Comparison of ENCODE assay signal across 1 cellular context in genomic region chr11:118530683-118531596, GRCh38.
TF ChIP-seq lines count a peak whose summit lies in the region.

Gene TMEM25, plus strand, starts transcription at chr11:118531192. Its CDS starts 610 bp downstream, at chr11:118531802.

TF ChIP-seq in K562, 482 proteins besides CTCF, POLR2A, EP300 and RAD21 (continued from another document and continues in another):
- peak; percentile 28; the same call in 1 of the 2 replicates for TF ChIP-seq ZBTB33 (CRISPR knock-in tag; IDR thresholded peaks at IDR 0.05)
- no peak for TF ChIP-seq BCL6 (CRISPR knock-in tag; IDR thresholded peaks at IDR 0.05)
- no peak for TF ChIP-seq GTF2F1 (IDR thresholded peaks at IDR 0.05; ENCODE audit: low read depth, low read length)
- peak; percentile 35 for TF ChIP-seq RBM25 (IDR thresholded peaks at IDR 0.05; ENCODE audit: low read depth, low read length, severe bottlenecking)
- TF ChIP-seq, protein P1, sequence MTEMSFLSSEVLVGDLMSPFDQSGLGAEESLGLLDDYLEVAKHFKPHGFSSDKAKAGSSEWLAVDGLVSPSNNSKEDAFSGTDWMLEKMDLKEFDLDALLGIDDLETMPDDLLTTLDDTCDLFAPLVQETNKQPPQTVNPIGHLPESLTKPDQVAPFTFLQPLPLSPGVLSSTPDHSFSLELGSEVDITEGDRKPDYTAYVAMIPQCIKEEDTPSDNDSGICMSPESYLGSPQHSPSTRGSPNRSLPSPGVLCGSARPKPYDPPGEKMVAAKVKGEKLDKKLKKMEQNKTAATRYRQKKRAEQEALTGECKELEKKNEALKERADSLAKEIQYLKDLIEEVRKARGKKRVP (CRISPR knock-in tag; IDR thresholded peaks at IDR 0.05), result no peak
- no peak for TF ChIP-seq RBM14 (IDR thresholded peaks at IDR 0.05; ENCODE audit: borderline replicate concordance, insufficient read depth, low read depth, low read length)
- TF ChIP-seq, protein P2, sequence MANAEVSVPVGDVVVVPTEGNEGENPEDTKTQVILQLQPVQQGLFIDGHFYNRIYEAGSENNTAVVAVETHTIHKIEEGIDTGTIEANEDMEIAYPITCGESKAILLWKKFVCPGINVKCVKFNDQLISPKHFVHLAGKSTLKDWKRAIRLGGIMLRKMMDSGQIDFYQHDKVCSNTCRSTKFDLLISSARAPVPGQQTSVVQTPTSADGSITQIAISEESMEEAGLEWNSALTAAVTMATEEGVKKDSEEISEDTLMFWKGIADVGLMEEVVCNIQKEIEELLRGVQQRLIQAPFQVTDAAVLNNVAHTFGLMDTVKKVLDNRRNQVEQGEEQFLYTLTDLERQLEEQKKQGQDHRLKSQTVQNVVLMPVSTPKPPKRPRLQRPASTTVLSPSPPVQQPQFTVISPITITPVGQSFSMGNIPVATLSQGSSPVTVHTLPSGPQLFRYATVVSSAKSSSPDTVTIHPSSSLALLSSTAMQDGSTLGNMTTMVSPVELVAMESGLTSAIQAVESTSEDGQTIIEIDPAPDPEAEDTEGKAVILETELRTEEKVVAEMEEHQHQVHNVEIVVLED (CRISPR knock-in tag; IDR thresholded peaks at IDR 0.05), result 0 out of 2 replicates have a peak, but pooled peaks have one; percentile 28
- no peak for TF ChIP-seq PTRF (tag; IDR thresholded peaks at IDR 0.05)
- TF ChIP-seq CREB1 (IDR thresholded peaks at IDR 0.05), result no peak
- peak; percentile 60 for TF ChIP-seq CREB1 (CRISPR knock-in tag; IDR thresholded peaks at IDR 0.05)
- no peak for TF ChIP-seq GTF2A2 (tag; IDR thresholded peaks at IDR 0.05)
- no peak for TF ChIP-seq HDAC6 (IDR thresholded peaks at IDR 0.05; ENCODE audit: low read depth, low read length)
- no peak for TF ChIP-seq NR4A1 (CRISPR knock-in tag; IDR thresholded peaks at IDR 0.05)
- TF ChIP-seq NR4A1 (tag; IDR thresholded peaks at IDR 0.05), result no peak
- peak; percentile 40; the same call in 1 of the 2 replicates for TF ChIP-seq HDAC8 (tag; IDR thresholded peaks at IDR 0.05)
- no peak for TF ChIP-seq MEIS2 (IDR thresholded peaks at IDR 0.05; ENCODE audit: partially characterized antibody)
- no peak for TF ChIP-seq ZNF696 (CRISPR knock-in tag; conservative IDR thresholded peaks at IDR 0.05)
- TF ChIP-seq POLR3G (IDR thresholded peaks at IDR 0.05; ENCODE audit: extremely low read depth, insufficient read length, insufficient replicate concordance), result no peak
- TF ChIP-seq ZNF395 (CRISPR knock-in tag; IDR thresholded peaks at IDR 0.05), result no peak
- peak; percentile 43; the same call in 1 of the 2 replicates for TF ChIP-seq GABPB1 (CRISPR knock-in tag; IDR thresholded peaks at IDR 0.05)
- peak; percentile 28 to 72; a peak in 2 of 4 replicates for TF ChIP-seq NONO (IDR thresholded peaks at IDR 0.05; ENCODE audit: low read depth in 2 of 2, low read length in 1 of 2)
- TF ChIP-seq U2AF1 (optimal IDR thresholded peaks at IDR 0.05; ENCODE audit: low read depth, low read length), result peak; percentile 64
- no peak for TF ChIP-seq DMBX1 (CRISPR knock-in tag; IDR thresholded peaks at IDR 0.05; ENCODE audit: borderline replicate concordance)
- TF ChIP-seq MEF2D (tag; conservative IDR thresholded peaks at IDR 0.05; ENCODE audit: low read depth), result no peak
- no peak for TF ChIP-seq MAFF (IDR thresholded peaks at IDR 0.05; ENCODE audit: low read length)
- TF ChIP-seq MTA3 (IDR thresholded peaks at IDR 0.05; ENCODE audit: borderline replicate concordance), result 0 out of 2 replicates have a peak, but pooled peaks have one; percentile 50
- 0 out of 2 replicates have a peak, but pooled peaks have one; percentile 12 for TF ChIP-seq ESRRA (IDR thresholded peaks at IDR 0.05; ENCODE audit: borderline replicate concordance, low read depth)
- peak in 1 of 2 experiments; percentile 56; a peak in 2 of 4 replicates for TF ChIP-seq HDAC1 (IDR thresholded peaks at IDR 0.05)
- no peak for TF ChIP-seq STAT5A (IDR thresholded peaks at IDR 0.05; ENCODE audit: borderline replicate concordance, low read length)
- TF ChIP-seq ZNF146 (CRISPR knock-in tag; IDR thresholded peaks at IDR 0.05; ENCODE audit: unreplicated experiment), result no peak
- TF ChIP-seq SMARCE1 (IDR thresholded peaks at IDR 0.05), result 0 out of 2 replicates have a peak, but pooled peaks have one; percentile 24
- peak; percentile 73 for TF ChIP-seq RBM22 (IDR thresholded peaks at IDR 0.05; ENCODE audit: low read depth, low read length, poor library complexity, severe bottlenecking)
- TF ChIP-seq PRMT5 (CRISPR knock-in tag; IDR thresholded peaks at IDR 0.05), result no peak
- TF ChIP-seq, protein P3, sequence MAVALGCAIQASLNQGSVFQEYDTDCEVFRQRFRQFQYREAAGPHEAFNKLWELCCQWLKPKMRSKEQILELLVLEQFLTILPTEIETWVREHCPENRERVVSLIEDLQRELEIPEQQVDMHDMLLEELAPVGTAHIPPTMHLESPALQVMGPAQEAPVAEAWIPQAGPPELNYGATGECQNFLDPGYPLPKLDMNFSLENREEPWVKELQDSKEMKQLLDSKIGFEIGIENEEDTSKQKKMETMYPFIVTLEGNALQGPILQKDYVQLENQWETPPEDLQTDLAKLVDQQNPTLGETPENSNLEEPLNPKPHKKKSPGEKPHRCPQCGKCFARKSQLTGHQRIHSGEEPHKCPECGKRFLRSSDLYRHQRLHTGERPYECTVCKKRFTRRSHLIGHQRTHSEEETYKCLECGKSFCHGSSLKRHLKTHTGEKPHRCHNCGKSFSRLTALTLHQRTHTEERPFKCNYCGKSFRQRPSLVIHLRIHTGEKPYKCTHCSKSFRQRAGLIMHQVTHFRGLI (CRISPR knock-in tag; IDR thresholded peaks at IDR 0.05), result no peak
- TF ChIP-seq RBM17 (IDR thresholded peaks at IDR 0.05; ENCODE audit: borderline replicate concordance, low read depth, low read length), result 0 out of 2 replicates have a peak, but pooled peaks have one; percentile 55
- TF ChIP-seq, protein P4, sequence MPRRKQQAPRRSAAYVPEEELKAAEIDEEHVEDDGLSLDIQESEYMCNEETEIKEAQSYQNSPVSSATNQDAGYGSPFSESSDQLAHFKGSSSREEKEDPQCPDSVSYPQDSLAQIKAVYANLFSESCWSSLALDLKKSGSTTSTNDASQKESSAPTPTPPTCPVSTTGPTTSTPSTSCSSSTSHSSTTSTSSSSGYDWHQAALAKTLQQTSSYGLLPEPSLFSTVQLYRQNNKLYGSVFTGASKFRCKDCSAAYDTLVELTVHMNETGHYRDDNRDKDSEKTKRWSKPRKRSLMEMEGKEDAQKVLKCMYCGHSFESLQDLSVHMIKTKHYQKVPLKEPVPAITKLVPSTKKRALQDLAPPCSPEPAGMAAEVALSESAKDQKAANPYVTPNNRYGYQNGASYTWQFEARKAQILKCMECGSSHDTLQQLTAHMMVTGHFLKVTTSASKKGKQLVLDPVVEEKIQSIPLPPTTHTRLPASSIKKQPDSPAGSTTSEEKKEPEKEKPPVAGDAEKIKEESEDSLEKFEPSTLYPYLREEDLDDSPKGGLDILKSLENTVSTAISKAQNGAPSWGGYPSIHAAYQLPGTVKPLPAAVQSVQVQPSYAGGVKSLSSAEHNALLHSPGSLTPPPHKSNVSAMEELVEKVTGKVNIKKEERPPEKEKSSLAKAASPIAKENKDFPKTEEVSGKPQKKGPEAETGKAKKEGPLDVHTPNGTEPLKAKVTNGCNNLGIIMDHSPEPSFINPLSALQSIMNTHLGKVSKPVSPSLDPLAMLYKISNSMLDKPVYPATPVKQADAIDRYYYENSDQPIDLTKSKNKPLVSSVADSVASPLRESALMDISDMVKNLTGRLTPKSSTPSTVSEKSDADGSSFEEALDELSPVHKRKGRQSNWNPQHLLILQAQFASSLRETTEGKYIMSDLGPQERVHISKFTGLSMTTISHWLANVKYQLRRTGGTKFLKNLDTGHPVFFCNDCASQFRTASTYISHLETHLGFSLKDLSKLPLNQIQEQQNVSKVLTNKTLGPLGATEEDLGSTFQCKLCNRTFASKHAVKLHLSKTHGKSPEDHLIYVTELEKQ (CRISPR knock-in tag; IDR thresholded peaks at IDR 0.05), result no peak
- TF ChIP-seq TSC22D4 (tag; IDR thresholded peaks at IDR 0.05), result no peak
- no peak for TF ChIP-seq ZNF165 (CRISPR knock-in tag; IDR thresholded peaks at IDR 0.05; ENCODE audit: borderline replicate concordance)
- peak; percentile 75; the same call in 1 of the 2 replicates for TF ChIP-seq NR2C2 (CRISPR knock-in tag; IDR thresholded peaks at IDR 0.05)
- TF ChIP-seq NR2C2 (tag; IDR thresholded peaks at IDR 0.05), result peak; percentile 61
- no peak for TF ChIP-seq ZNF644 (tag; IDR thresholded peaks at IDR 0.05; ENCODE audit: low read depth)
- TF ChIP-seq CREBBP (IDR thresholded peaks at IDR 0.05; ENCODE audit: low read depth, low read length), result no peak
- TF ChIP-seq ZKSCAN3 (CRISPR knock-in tag; IDR thresholded peaks at IDR 0.05), result no peak
- TF ChIP-seq ATF6 (CRISPR knock-in tag; IDR thresholded peaks at IDR 0.05), result no peak
- TF ChIP-seq RBBP5 (IDR thresholded peaks at IDR 0.05; ENCODE audit: borderline replicate concordance, insufficient read depth, low read length, poor library complexity, severe bottlenecking), result peak; percentile 96
- TF ChIP-seq CCNT2 (IDR thresholded peaks at IDR 0.05; ENCODE audit: borderline replicate concordance, extremely low read depth, insufficient read length, low read depth, low read length), result peak; percentile 71
- TF ChIP-seq, protein P5, sequence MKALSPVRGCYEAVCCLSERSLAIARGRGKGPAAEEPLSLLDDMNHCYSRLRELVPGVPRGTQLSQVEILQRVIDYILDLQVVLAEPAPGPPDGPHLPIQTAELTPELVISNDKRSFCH (CRISPR knock-in tag; IDR thresholded peaks at IDR 0.05), result no peak
- TF ChIP-seq, protein P5 (tag; IDR thresholded peaks at IDR 0.05), result no peak
- TF ChIP-seq, protein P6, sequence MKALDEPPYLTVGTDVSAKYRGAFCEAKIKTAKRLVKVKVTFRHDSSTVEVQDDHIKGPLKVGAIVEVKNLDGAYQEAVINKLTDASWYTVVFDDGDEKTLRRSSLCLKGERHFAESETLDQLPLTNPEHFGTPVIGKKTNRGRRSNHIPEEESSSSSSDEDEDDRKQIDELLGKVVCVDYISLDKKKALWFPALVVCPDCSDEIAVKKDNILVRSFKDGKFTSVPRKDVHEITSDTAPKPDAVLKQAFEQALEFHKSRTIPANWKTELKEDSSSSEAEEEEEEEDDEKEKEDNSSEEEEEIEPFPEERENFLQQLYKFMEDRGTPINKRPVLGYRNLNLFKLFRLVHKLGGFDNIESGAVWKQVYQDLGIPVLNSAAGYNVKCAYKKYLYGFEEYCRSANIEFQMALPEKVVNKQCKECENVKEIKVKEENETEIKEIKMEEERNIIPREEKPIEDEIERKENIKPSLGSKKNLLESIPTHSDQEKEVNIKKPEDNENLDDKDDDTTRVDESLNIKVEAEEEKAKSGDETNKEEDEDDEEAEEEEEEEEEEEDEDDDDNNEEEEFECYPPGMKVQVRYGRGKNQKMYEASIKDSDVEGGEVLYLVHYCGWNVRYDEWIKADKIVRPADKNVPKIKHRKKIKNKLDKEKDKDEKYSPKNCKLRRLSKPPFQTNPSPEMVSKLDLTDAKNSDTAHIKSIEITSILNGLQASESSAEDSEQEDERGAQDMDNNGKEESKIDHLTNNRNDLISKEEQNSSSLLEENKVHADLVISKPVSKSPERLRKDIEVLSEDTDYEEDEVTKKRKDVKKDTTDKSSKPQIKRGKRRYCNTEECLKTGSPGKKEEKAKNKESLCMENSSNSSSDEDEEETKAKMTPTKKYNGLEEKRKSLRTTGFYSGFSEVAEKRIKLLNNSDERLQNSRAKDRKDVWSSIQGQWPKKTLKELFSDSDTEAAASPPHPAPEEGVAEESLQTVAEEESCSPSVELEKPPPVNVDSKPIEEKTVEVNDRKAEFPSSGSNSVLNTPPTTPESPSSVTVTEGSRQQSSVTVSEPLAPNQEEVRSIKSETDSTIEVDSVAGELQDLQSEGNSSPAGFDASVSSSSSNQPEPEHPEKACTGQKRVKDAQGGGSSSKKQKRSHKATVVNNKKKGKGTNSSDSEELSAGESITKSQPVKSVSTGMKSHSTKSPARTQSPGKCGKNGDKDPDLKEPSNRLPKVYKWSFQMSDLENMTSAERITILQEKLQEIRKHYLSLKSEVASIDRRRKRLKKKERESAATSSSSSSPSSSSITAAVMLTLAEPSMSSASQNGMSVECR (CRISPR knock-in tag; IDR thresholded peaks at IDR 0.05), result no peak; the same call in 1 of the 2 replicates
- no peak for TF ChIP-seq NCOA4 (IDR thresholded peaks at IDR 0.05; ENCODE audit: partially characterized antibody)
- no peak for TF ChIP-seq KHSRP (IDR thresholded peaks at IDR 0.05)
- 0 out of 2 replicates have a peak, but pooled peaks have one; percentile 33 for TF ChIP-seq ATF7 (IDR thresholded peaks at IDR 0.05)
